ENCODE assay signal across 2 cellular contexts in the genomic region with DNA sequence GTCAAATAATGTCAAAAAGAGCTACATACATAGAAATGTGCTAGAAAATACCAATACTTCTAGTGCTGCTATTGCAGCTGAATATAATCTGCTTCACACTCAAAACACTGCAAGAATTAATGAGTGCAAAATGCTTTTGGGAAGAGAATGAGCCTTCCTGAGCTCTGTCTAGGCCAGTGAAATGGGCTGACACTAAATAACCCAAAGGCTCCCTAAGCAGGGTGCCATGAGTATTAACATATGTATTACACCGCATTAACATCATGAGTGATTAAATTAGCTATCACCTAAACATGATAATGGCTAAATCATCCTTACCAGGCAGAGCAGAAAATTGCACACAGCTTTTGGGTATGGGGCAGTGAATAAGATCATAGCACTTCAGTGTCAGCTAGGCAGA.
TF ChIP-seq lines count a peak whose summit lies in the region.

No MANE protein-coding gene starts in this region.

TF ChIP-seq in GM23338, 12 proteins besides CTCF, POLR2A, EP300 and RAD21 (continues in another document):
- TF ChIP-seq, protein P1, sequence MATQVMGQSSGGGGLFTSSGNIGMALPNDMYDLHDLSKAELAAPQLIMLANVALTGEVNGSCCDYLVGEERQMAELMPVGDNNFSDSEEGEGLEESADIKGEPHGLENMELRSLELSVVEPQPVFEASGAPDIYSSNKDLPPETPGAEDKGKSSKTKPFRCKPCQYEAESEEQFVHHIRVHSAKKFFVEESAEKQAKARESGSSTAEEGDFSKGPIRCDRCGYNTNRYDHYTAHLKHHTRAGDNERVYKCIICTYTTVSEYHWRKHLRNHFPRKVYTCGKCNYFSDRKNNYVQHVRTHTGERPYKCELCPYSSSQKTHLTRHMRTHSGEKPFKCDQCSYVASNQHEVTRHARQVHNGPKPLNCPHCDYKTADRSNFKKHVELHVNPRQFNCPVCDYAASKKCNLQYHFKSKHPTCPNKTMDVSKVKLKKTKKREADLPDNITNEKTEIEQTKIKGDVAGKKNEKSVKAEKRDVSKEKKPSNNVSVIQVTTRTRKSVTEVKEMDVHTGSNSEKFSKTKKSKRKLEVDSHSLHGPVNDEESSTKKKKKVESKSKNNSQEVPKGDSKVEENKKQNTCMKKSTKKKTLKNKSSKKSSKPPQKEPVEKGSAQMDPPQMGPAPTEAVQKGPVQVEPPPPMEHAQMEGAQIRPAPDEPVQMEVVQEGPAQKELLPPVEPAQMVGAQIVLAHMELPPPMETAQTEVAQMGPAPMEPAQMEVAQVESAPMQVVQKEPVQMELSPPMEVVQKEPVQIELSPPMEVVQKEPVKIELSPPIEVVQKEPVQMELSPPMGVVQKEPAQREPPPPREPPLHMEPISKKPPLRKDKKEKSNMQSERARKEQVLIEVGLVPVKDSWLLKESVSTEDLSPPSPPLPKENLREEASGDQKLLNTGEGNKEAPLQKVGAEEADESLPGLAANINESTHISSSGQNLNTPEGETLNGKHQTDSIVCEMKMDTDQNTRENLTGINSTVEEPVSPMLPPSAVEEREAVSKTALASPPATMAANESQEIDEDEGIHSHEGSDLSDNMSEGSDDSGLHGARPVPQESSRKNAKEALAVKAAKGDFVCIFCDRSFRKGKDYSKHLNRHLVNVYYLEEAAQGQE (IDR thresholded peaks at IDR 0.05; ENCODE audit: unreplicated experiment), result no peak
- no peak for TF ChIP-seq ZNF114 (CRISPR knock-in tag; IDR thresholded peaks at IDR 0.05)
- no peak for TF ChIP-seq NANOG (IDR thresholded peaks at IDR 0.05; ENCODE audit: borderline replicate concordance)
- no peak for TF ChIP-seq ZNF331 (CRISPR knock-in tag; IDR thresholded peaks at IDR 0.05; ENCODE audit: low read depth)
- no peak for TF ChIP-seq EZH2 (IDR thresholded peaks at IDR 0.05; ENCODE audit: low read depth, unreplicated experiment)
- TF ChIP-seq JUNB (IDR thresholded peaks at IDR 0.05; ENCODE audit: unreplicated experiment), result no peak
- TF ChIP-seq EZH2phosphoT487 (IDR thresholded peaks at IDR 0.05; ENCODE audit: unreplicated experiment), result no peak
- TF ChIP-seq, protein P2, sequence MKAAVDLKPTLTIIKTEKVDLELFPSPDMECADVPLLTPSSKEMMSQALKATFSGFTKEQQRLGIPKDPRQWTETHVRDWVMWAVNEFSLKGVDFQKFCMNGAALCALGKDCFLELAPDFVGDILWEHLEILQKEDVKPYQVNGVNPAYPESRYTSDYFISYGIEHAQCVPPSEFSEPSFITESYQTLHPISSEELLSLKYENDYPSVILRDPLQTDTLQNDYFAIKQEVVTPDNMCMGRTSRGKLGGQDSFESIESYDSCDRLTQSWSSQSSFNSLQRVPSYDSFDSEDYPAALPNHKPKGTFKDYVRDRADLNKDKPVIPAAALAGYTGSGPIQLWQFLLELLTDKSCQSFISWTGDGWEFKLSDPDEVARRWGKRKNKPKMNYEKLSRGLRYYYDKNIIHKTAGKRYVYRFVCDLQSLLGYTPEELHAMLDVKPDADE (IDR thresholded peaks at IDR 0.05), result no peak
- TF ChIP-seq POLR2AphosphoS5 (IDR thresholded peaks at IDR 0.05; ENCODE audit: low read depth), result no peak
- TF ChIP-seq, protein P3, sequence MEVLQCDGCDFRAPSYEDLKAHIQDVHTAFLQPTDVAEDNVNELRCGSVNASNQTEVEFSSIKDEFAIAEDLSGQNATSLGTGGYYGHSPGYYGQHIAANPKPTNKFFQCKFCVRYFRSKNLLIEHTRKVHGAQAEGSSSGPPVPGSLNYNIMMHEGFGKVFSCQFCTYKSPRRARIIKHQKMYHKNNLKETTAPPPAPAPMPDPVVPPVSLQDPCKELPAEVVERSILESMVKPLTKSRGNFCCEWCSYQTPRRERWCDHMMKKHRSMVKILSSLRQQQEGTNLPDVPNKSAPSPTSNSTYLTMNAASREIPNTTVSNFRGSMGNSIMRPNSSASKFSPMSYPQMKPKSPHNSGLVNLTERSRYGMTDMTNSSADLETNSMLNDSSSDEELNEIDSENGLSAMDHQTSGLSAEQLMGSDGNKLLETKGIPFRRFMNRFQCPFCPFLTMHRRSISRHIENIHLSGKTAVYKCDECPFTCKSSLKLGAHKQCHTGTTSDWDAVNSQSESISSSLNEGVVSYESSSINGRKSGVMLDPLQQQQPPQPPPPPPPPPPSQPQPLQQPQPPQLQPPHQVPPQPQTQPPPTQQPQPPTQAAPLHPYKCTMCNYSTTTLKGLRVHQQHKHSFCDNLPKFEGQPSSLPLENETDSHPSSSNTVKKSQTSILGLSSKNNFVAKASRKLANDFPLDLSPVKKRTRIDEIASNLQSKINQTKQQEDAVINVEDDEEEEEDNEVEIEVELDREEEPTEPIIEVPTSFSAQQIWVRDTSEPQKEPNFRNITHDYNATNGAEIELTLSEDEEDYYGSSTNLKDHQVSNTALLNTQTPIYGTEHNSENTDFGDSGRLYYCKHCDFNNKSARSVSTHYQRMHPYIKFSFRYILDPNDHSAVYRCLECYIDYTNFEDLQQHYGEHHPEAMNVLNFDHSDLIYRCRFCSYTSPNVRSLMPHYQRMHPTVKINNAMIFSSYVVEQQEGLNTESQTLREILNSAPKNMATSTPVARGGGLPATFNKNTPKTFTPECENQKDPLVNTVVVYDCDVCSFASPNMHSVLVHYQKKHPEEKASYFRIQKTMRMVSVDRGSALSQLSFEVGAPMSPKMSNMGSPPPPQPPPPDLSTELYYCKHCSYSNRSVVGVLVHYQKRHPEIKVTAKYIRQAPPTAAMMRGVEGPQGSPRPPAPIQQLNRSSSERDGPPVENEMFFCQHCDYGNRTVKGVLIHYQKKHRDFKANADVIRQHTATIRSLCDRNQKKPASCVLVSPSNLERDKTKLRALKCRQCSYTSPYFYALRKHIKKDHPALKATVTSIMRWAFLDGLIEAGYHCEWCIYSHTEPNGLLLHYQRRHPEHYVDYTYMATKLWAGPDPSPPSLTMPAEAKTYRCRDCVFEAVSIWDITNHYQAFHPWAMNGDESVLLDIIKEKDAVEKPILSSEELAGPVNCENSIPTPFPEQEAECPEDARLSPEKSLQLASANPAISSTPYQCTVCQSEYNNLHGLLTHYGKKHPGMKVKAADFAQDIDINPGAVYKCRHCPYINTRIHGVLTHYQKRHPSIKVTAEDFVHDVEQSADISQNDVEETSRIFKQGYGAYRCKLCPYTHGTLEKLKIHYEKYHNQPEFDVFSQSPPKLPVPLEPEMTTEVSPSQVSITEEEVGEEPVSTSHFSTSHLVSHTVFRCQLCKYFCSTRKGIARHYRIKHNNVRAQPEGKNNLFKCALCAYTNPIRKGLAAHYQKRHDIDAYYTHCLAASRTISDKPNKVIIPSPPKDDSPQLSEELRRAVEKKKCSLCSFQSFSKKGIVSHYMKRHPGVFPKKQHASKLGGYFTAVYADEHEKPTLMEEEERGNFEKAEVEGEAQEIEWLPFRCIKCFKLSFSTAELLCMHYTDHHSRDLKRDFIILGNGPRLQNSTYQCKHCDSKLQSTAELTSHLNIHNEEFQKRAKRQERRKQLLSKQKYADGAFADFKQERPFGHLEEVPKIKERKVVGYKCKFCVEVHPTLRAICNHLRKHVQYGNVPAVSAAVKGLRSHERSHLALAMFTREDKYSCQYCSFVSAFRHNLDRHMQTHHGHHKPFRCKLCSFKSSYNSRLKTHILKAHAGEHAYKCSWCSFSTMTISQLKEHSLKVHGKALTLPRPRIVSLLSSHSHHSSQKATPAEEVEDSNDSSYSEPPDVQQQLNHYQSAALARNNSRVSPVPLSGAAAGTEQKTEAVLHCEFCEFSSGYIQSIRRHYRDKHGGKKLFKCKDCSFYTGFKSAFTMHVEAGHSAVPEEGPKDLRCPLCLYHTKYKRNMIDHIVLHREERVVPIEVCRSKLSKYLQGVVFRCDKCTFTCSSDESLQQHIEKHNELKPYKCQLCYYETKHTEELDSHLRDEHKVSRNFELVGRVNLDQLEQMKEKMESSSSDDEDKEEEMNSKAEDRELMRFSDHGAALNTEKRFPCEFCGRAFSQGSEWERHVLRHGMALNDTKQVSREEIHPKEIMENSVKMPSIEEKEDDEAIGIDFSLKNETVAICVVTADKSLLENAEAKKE (CRISPR knock-in tag; IDR thresholded peaks at IDR 0.05), result no peak

TF ChIP-seq in WTC11, 78 proteins besides CTCF, POLR2A, EP300 and RAD21 (continued from another document):
- TF ChIP-seq, protein P4, sequence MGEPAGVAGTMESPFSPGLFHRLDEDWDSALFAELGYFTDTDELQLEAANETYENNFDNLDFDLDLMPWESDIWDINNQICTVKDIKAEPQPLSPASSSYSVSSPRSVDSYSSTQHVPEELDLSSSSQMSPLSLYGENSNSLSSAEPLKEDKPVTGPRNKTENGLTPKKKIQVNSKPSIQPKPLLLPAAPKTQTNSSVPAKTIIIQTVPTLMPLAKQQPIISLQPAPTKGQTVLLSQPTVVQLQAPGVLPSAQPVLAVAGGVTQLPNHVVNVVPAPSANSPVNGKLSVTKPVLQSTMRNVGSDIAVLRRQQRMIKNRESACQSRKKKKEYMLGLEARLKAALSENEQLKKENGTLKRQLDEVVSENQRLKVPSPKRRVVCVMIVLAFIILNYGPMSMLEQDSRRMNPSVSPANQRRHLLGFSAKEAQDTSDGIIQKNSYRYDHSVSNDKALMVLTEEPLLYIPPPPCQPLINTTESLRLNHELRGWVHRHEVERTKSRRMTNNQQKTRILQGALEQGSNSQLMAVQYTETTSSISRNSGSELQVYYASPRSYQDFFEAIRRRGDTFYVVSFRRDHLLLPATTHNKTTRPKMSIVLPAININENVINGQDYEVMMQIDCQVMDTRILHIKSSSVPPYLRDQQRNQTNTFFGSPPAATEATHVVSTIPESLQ (CRISPR knock-in tag; IDR thresholded peaks at IDR 0.05), result no peak
- no peak for TF ChIP-seq GRHL2 (CRISPR knock-in tag; IDR thresholded peaks at IDR 0.05; ENCODE audit: insufficient replicate concordance, severe bottlenecking)
